13 cellular contexts compared by ENCODE assay signal in the genomic region with DNA sequence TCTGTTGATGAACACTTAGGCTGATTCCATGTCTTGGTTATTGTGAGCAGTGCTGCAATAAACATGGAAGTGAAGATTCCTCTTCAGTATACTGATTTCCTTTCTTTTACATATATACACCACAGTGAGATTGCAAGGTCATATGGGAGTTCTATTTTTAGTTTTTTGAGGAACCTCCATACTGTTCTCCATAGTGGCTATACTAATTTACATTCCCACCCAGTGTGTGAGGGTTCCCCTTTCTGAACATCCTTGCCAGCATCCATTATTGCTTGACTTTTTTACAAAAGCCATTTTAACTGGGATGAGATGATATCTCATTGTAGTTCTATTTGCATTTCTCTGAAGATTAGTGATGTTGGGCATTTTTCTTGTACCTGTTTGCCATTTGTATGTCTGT.
"Had no signal": no experiment of that assay in that cellular context is flagged by ENCODE, and none has a peak within 500 bp of the region (broad histone marks: within the 10 kb centered on the region; RNA-seq: fewer than 3 reads in every experiment).

No MANE protein-coding gene starts in this region.

- DNase-seq: cortex of kidney; dorsolateral prefrontal cortex; effector CD8-positive, alpha-beta T cell; foreskin melanocyte; heart right ventricle; hypothalamus; kidney glomerular epithelial cell; mammary epithelial cell; posterior cingulate gyrus; right cardiac atrium; stimulated activated CD4-positive, alpha-beta T cell treated with anti-CD3 and anti-CD28 coated beads, Interleukin-2, amount 100 ng/mL, for 48 hours; stimulated activated naive CD4-positive, alpha-beta T cell treated with Interleukin-2 at 50 U/mL for 16 hours; thyroid gland had no signal
